In genomic region chr1:25524568-25525359, GRCh38 we compare ENCODE assay signal across 23 cellular contexts.
"Had no signal": no experiment of that assay in that cellular context is flagged by ENCODE, and none has a peak within 500 bp of the region (broad histone marks: within the 10 kb centered on the region; RNA-seq: fewer than 3 reads in every experiment).

No MANE protein-coding gene starts in this region.

- H3K4me1 ChIP-seq: breast epithelium, left lung, parathyroid adenoma, transverse colon had no signal

- FAIRE-seq: small intestine, urothelium cell line had no signal

- H3K79me2 ChIP-seq: parathyroid adenoma had no signal

- H3K9ac ChIP-seq: parathyroid adenoma had no signal

- H3K27ac ChIP-seq: ascending aorta, breast epithelium, epithelial cell of prostate, foreskin keratinocyte, left lung, parathyroid adenoma, transverse colon, VCaP had no signal

- H3K27me3 ChIP-seq: ascending aorta, breast epithelium, left lung, transverse colon had no signal

- DNase-seq: activated CD4-positive, alpha-beta T cell treated with anti-CD3 and anti-CD28 coated beads, Interleukin-2, amount 10 ng/mL, durations not matched to agents 7 days and 5 days; activated CD4-positive, CD25-positive, alpha-beta regulatory T cell treated with anti-CD3 and anti-CD28 coated beads, Interleukin-2, amount 50 U/mL, for 72 hours; activated CD8-positive, alpha-beta T cell treated with anti-CD3 and anti-CD28 coated beads, Interleukin-2, amount 10 ng/mL, durations not matched to agents 7 days and 5 days; cortex of kidney; foreskin keratinocyte; left lung; mammary epithelial cell; small intestine; stimulated activated CD4-positive, alpha-beta T cell treated with anti-CD3 and anti-CD28 coated beads, Interleukin-15, amount 100 ng/mL, for 24 hours; T-cell; transverse colon had no signal

- H3K36me3 ChIP-seq: ascending aorta, breast epithelium, left lung, transverse colon had no signal

- H2AFZ ChIP-seq: parathyroid adenoma had no signal

- ATAC-seq: activated CD8-positive, alpha-beta T cell treated with anti-CD3 and anti-CD28 coated beads, Interleukin-2, amount 10 ng/mL, durations not matched to agents 7 days and 5 days; activated naive CD4-positive, alpha-beta T cell treated with anti-CD3 and anti-CD28 coated beads, Interleukin-2, amount 50 U/mL, for 72 hours; foreskin keratinocyte; left lung; sciatic nerve; stimulated activated memory B cell treated with anti-CD40 and anti-IgM and Interleukin-4, amounts not matched to agents 10 μg/mL and 1 μg/mL and 100 μg/mL, for 72 hours; T-cell had no signal

- H3K9me3 ChIP-seq: left lung, transverse colon had no signal

- H3K4me1 Mint-ChIP-seq: mesothelial cell of epicardium had no signal

- H3K27ac Mint-ChIP-seq: activated CD4-positive, alpha-beta T cell treated with anti-CD3 and anti-CD28 coated beads, Interleukin-2, amount 10 ng/mL, durations not matched to agents 7 days and 5 days; activated CD8-positive, alpha-beta T cell treated with anti-CD3 and anti-CD28 coated beads, Interleukin-2, amount 10 ng/mL, durations not matched to agents 7 days and 5 days; activated naive CD4-positive, alpha-beta T cell treated with anti-CD3 and anti-CD28 coated beads, Interleukin-2, amount 50 U/mL, for 72 hours; mesothelial cell of epicardium; nephron; stimulated activated memory B cell treated with anti-CD40 and anti-IgM and Interleukin-4, amounts not matched to agents 10 μg/mL and 1 μg/mL and 100 μg/mL, for 72 hours; T-cell; T-helper 2 cell treated with Interferon-gamma antibody and Interleukin-4, amounts not matched to agents 5 μg/mL and 100 μg/mL, for 36 hours had no signal

- H3K4me3 ChIP-seq: ascending aorta, breast epithelium, left lung, transverse colon had no signal

- H3K36me3 Mint-ChIP-seq: activated naive CD4-positive, alpha-beta T cell treated with anti-CD3 and anti-CD28 coated beads, Interleukin-2, amount 50 U/mL, for 72 hours; mesothelial cell of epicardium; stimulated activated memory B cell treated with anti-CD40 and anti-IgM and Interleukin-4, amounts not matched to agents 10 μg/mL and 1 μg/mL and 100 μg/mL, for 72 hours; T-cell had no signal

- H3K4me3 Mint-ChIP-seq: activated CD4-positive, alpha-beta T cell treated with anti-CD3 and anti-CD28 coated beads, Interleukin-2, amount 10 ng/mL, durations not matched to agents 7 days and 5 days; activated CD8-positive, alpha-beta T cell treated with anti-CD3 and anti-CD28 coated beads, Interleukin-2, amount 10 ng/mL, durations not matched to agents 7 days and 5 days; mesothelial cell of epicardium; nephron; stimulated activated memory B cell treated with anti-CD40 and anti-IgM and Interleukin-4, amounts not matched to agents 10 μg/mL and 1 μg/mL and 100 μg/mL, for 72 hours; T-cell; T-helper 2 cell treated with Interferon-gamma antibody and Interleukin-4, amounts not matched to agents 5 μg/mL and 100 μg/mL, for 36 hours had no signal
